In genomic region chr16:26012376-26012775, GRCh38 we compare ENCODE assay signal across 1 cellular context.
"Had no signal": no experiment of that assay in that cellular context is flagged by ENCODE, and none has a peak within 500 bp of the region (broad histone marks: within the 10 kb centered on the region; RNA-seq: fewer than 3 reads in every experiment).

No MANE protein-coding gene starts in this region.

- ATAC-seq: GM12878 had no signal

- H3K4me3 ChIP-seq: GM12878 had no signal
